ENCODE assay signal across 17 cellular contexts in genomic region chr20:38449046-38449445, GRCh38.
"Had no signal": no experiment of that assay in that cellular context is flagged by ENCODE, and none has a peak within 500 bp of the region (broad histone marks: within the 10 kb centered on the region; RNA-seq: fewer than 3 reads in every experiment).

No MANE protein-coding gene starts in this region.

- H3K27me3 Mint-ChIP-seq: activated CD4-positive, alpha-beta memory T cell treated with anti-CD3 and anti-CD28 coated beads, Interleukin-2, amount 10 ng/mL, durations not matched to agents 7 days and 5 days; activated CD4-positive, alpha-beta T cell treated with anti-CD3 and anti-CD28 coated beads for 36 hours; activated naive CD8-positive, alpha-beta T cell treated with anti-CD3 and anti-CD28 coated beads, Interleukin-2, amount 10 ng/mL, durations not matched to agents 7 days and 5 days had no signal

- H3K9me3 Mint-ChIP-seq: activated CD4-positive, alpha-beta memory T cell treated with anti-CD3 and anti-CD28 coated beads, Interleukin-2, amount 10 ng/mL, durations not matched to agents 7 days and 5 days had no signal

- H3K27ac ChIP-seq: parathyroid adenoma, tibial nerve, WERI-Rb-1 had no signal

- ATAC-seq: activated CD4-positive, alpha-beta T cell treated with anti-CD3 and anti-CD28 coated beads for 36 hours had no signal

- H2AFZ ChIP-seq: parathyroid adenoma had no signal

- H3K27ac Mint-ChIP-seq: activated CD4-positive, alpha-beta memory T cell treated with anti-CD3 and anti-CD28 coated beads, Interleukin-2, amount 10 ng/mL, durations not matched to agents 7 days and 5 days had no signal

- H3K9me3 ChIP-seq: breast epithelium, tibial nerve had no signal

- DNase-seq: activated CD4-positive, alpha-beta memory T cell treated with anti-CD3 and anti-CD28 coated beads, Interleukin-2, amount 10 ng/mL, durations not matched to agents 7 days and 5 days; activated CD4-positive, alpha-beta T cell treated with anti-CD3 and anti-CD28 coated beads for 36 hours; activated gamma-delta T cell; activated naive CD8-positive, alpha-beta T cell treated with anti-CD3 and anti-CD28 coated beads, Interleukin-2, amount 10 ng/mL, durations not matched to agents 7 days and 5 days; activated T-cell treated with anti-CD3 and anti-CD28 coated beads, Interleukin-2, amount 50 U/mL, for 48 hours; anterior cingulate cortex; head of caudate nucleus; mesendoderm; stimulated activated CD4-positive, alpha-beta T cell treated with anti-CD3 and anti-CD28 coated beads, Interleukin-12 subunit alpha, Interleukin-12 subunit beta, amount 100 ng/mL, for 4 hours; stimulated activated CD4-positive, alpha-beta T cell treated with anti-CD3 and anti-CD28 coated beads, Interleukin-2, amount 100 ng/mL, for 24 hours; stimulated activated naive CD4-positive, alpha-beta T cell; T-helper 1 cell; T1000; WERI-Rb-1 had no signal

- H3K27me3 ChIP-seq: breast epithelium, tibial nerve had no signal

- H3K79me2 ChIP-seq: parathyroid adenoma had no signal

- H3K9ac ChIP-seq: parathyroid adenoma had no signal
